ENCODE assay signal across 13 cellular contexts in the genomic region with DNA sequence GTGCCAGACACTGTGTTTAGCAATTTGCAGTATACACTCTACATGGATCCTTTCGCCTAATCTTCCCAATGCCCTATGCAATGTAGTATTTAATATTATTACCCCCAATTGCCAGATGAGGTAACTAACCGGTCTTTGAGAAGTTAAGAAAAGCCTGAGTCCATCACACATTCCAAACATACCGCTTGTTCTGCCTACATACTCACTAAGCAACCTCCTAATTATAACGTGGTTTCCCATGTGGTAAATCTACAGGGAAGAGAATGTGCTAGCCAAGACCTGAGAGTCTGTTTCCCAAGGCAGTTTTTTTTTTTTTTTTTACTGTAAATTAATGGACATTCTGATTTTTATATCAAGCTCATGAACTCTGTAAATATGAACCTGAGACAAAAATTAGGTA. TPM values are rescaled to one million over a fixed set of nuclear protein-coding genes. Genes with fewer than 3 reads are reported as not detected.
DNase-seq lines count a peak whose midpoint lies in the region; ATAC-seq and TF ChIP-seq lines count a peak whose summit lies in the region.
"Had no signal": no experiment of that assay in that cellular context is flagged by ENCODE, and none has a peak within 500 bp of the region (broad histone marks: within the 10 kb centered on the region; RNA-seq: fewer than 3 reads in every experiment).

No MANE protein-coding gene starts in this region.

- POLR2A ChIA-PET in HEK293 (lab: Yijun Ruan, JAX), result interaction anchor here (0.7 kb wide), 3 partner anchors 259 to 420 kb away, joined by 3 to 5 read pairs (median 4); no protein-coding TSS in a partner anchor

- peaks cover 54% of the 10 kb centered on the region for H3K4me1 ChIP-seq in CD4-positive, CD25-positive, alpha-beta regulatory T cell (ENCODE audit: control insufficient read depth, insufficient read depth, low read length, poor library complexity, severe bottlenecking)
- H3K4me1 ChIP-seq in HEK293 (ENCODE audit: control insufficient read depth, insufficient read depth, low read length) (peaks cover 3% of the 10 kb centered on the region; the same call in 1 of the 2 replicates), sigmoid colon (peaks cover 0 to 23% (median 17%) of the 10 kb centered on the region in 4 donors)

- no peak for ATAC-seq in CD4-positive, CD25-positive, alpha-beta regulatory T cell (ENCODE audit: low read depth in 2 of 2)
- ATAC-seq in HG02610 (IDR thresholded peaks at IDR 0.05; ENCODE audit: unreplicated experiment), result no peak

- H3K4me3 Mint-ChIP-seq in CD4-positive, CD25-positive, alpha-beta regulatory T cell, result peak overlapping the region in 2 of 4 donors; percentile 11 to 16

- intact Hi-C loops in sigmoid colon (cut with DNase I), result no loop called here

- DNase-seq in CD4-positive, CD25-positive, alpha-beta regulatory T cell, result no peak
- DNase-seq in amniotic epithelial cell (ENCODE audit: low read depth), result peak; percentile 89
- peak; percentile 66 for DNase-seq in kidney glomerular epithelial cell (lab: John Stamatoyannopoulos, UW)
- no peak for DNase-seq in sigmoid colon
- no peak for DNase-seq in coronary artery (ENCODE audit: low spot score)
- no peak for DNase-seq in hypothalamus (lab: John Stamatoyannopoulos, UW)
- DNase-seq: Caco-2; NCI-H1436; occipital lobe; stimulated activated CD4-positive, alpha-beta T cell treated with anti-CD3 and anti-CD28 coated beads, Interleukin-4, amount 100 ng/mL, for 24 hours had no signal

- peaks cover 2% of the 10 kb centered on the region for H3K36me3 ChIP-seq in CD4-positive, CD25-positive, alpha-beta regulatory T cell (ENCODE audit: control insufficient read depth, insufficient read depth, low read length)
- no peaks in the 10 kb centered on the region for H3K36me3 ChIP-seq in HEK293 (ENCODE audit: control insufficient read depth in 2 of 2, insufficient read depth in 1 of 2, low read length in 2 of 2)
- no peaks in the 10 kb centered on the region for H3K36me3 ChIP-seq in sigmoid colon

- no peaks in the 10 kb centered on the region for H3K9me3 Mint-ChIP-seq in CD4-positive, CD25-positive, alpha-beta regulatory T cell

- TF ChIP-seq EP300 in sigmoid colon (IDR thresholded peaks at IDR 0.05), result no peak

- no peaks in the 10 kb centered on the region for H3K9me3 ChIP-seq in CD4-positive, CD25-positive, alpha-beta regulatory T cell (ENCODE audit: control insufficient read depth in 2 of 2, low read length in 2 of 2)
- H3K9me3 ChIP-seq in HEK293 (ENCODE audit: control insufficient read depth, insufficient read depth, low read depth, low read length) (no peaks in the 10 kb centered on the region), sigmoid colon (no peaks in the 10 kb centered on the region)
- H3K9me3 ChIP-seq: Caco-2 had no signal

- peak overlapping the region in 1 of 3 donors; percentile 21 for H3K27ac Mint-ChIP-seq in CD4-positive, CD25-positive, alpha-beta regulatory T cell
- H3K27ac Mint-ChIP-seq: activated naive CD4-positive, alpha-beta T cell treated with anti-CD3 and anti-CD28 coated beads, Interleukin-2, amount 50 U/mL, for 72 hours had no signal

- no peak for TF ChIP-seq CTCF in HEK293 (tag by site-specific recombination; IDR thresholded peaks at IDR 0.05)
- TF ChIP-seq CTCF in sigmoid colon (IDR thresholded peaks at IDR 0.05), result no peak
- no peak for TF ChIP-seq CTCF in coronary artery (IDR thresholded peaks at IDR 0.05)

- H3K27me3 ChIP-seq in CD4-positive, CD25-positive, alpha-beta regulatory T cell (ENCODE audit: control insufficient read depth, insufficient read depth, low read length), result no peaks in the 10 kb centered on the region
- H3K27me3 ChIP-seq in sigmoid colon, result no peaks in the 10 kb centered on the region

- no peak for TF ChIP-seq POLR2A in sigmoid colon (IDR thresholded peaks at IDR 0.05)

- peaks cover 42 to 93% (median 79%) of the 10 kb centered on the region in 4 donors for H3K4me1 Mint-ChIP-seq in CD4-positive, CD25-positive, alpha-beta regulatory T cell

- peaks cover 18% of the 10 kb centered on the region for H3K36me3 Mint-ChIP-seq in CD4-positive, CD25-positive, alpha-beta regulatory T cell

- WGBS in sigmoid colon, 2 donors, result 89 to 92% methylated on average over 4 of the region's 4 CpGs

- peak overlapping the region; percentile 46 for H3K4me3 ChIP-seq in CD4-positive, CD25-positive, alpha-beta regulatory T cell (ENCODE audit: low read depth, low read length)
- H3K4me3 ChIP-seq in HEK293 (ENCODE audit: low read depth, low read length), result no peak overlapping the region
- no peak overlapping the region for H3K4me3 ChIP-seq in sigmoid colon
- H3K4me3 ChIP-seq in coronary artery, result no peak overlapping the region

- H3K27me3 Mint-ChIP-seq in CD4-positive, CD25-positive, alpha-beta regulatory T cell, result no peaks in the 10 kb centered on the region

- CTCF ChIA-PET in HEK293 (lab: Yijun Ruan, JAX), result no interaction called here

- peak overlapping the region; percentile 34 for H3K27ac ChIP-seq in CD4-positive, CD25-positive, alpha-beta regulatory T cell (ENCODE audit: insufficient read depth, low read length, poor library complexity, severe bottlenecking)
- H3K27ac ChIP-seq in HEK293 (ENCODE audit: extremely low read depth, low read depth, low read length), result no peak overlapping the region
- no peak overlapping the region for H3K27ac ChIP-seq in sigmoid colon
- H3K27ac ChIP-seq in coronary artery, result no peak overlapping the region

TF ChIP-seq in HEK293, 187 proteins besides CTCF, POLR2A, EP300 and RAD21 (continues in another document):
- no peak for TF ChIP-seq ZNF48 (tag by site-specific recombination; IDR thresholded peaks at IDR 0.05)
- TF ChIP-seq ZNF423 (tag by site-specific recombination; IDR thresholded peaks at IDR 0.05), result no peak
- TF ChIP-seq ZNF560 (tag by site-specific recombination; IDR thresholded peaks at IDR 0.05; ENCODE audit: borderline replicate concordance), result no peak
- TF ChIP-seq ZNF362 (tag by site-specific recombination; IDR thresholded peaks at IDR 0.05), result no peak
- no peak for TF ChIP-seq AEBP2 (tag by site-specific recombination; IDR thresholded peaks at IDR 0.05; ENCODE audit: borderline replicate concordance)
- no peak for TF ChIP-seq ZNF610 (tag by site-specific recombination; IDR thresholded peaks at IDR 0.05; ENCODE audit: borderline replicate concordance)
- TF ChIP-seq ZNF266 (tag by site-specific recombination; IDR thresholded peaks at IDR 0.05; ENCODE audit: low read depth), result no peak
- TF ChIP-seq, protein P1, sequence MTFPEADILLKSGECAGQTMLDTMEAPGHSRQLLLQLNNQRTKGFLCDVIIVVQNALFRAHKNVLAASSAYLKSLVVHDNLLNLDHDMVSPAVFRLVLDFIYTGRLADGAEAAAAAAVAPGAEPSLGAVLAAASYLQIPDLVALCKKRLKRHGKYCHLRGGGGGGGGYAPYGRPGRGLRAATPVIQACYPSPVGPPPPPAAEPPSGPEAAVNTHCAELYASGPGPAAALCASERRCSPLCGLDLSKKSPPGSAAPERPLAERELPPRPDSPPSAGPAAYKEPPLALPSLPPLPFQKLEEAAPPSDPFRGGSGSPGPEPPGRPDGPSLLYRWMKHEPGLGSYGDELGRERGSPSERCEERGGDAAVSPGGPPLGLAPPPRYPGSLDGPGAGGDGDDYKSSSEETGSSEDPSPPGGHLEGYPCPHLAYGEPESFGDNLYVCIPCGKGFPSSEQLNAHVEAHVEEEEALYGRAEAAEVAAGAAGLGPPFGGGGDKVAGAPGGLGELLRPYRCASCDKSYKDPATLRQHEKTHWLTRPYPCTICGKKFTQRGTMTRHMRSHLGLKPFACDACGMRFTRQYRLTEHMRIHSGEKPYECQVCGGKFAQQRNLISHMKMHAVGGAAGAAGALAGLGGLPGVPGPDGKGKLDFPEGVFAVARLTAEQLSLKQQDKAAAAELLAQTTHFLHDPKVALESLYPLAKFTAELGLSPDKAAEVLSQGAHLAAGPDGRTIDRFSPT (tag by site-specific recombination; IDR thresholded peaks at IDR 0.05), result no peak
- TF ChIP-seq, protein P2, sequence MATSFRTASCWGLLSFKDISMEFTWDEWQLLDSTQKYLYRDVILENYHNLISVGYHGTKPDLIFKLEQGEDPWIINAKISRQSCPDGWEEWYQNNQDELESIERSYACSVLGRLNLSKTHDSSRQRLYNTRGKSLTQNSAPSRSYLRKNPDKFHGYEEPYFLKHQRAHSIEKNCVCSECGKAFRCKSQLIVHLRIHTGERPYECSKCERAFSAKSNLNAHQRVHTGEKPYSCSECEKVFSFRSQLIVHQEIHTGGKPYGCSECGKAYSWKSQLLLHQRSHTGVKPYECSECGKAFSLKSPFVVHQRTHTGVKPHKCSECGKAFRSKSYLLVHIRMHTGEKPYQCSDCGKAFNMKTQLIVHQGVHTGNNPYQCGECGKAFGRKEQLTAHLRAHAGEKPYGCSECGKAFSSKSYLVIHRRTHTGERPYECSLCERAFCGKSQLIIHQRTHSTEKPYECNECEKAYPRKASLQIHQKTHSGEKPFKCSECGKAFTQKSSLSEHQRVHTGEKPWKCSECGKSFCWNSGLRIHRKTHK (tag by site-specific recombination; IDR thresholded peaks at IDR 0.05), result no peak

RNA-seq across cellular contexts. Expression of gene ATP2B1, which starts 37.2 kb away (rescaled TPM):
- 189 TPM for total RNA-seq in CD4-positive, CD25-positive, alpha-beta regulatory T cell
- polyA plus RNA-seq in CD4-positive, CD25-positive, alpha-beta regulatory T cell, result 10 to 100 TPM; 51.1 to 78.6 (median 66.4) TPM
- 10 to 100 TPM; 27.6 to 39.1 (median 34.4) TPM for total RNA-seq in sigmoid colon
- polyA plus RNA-seq in sigmoid colon, result 10 to 100 TPM in 1 of 3 donors, 1 to 10 TPM in 2; 4.8 to 21.4 (median 5.5) TPM

Comparison
In these comparisons a context has a peak if more than half of its experiments do, and no peak if none do; other contexts are left out.
1. DNase-seq: peak in amniotic epithelial cell (single experiment) and kidney glomerular epithelial cell (single experiment); none in CD4-positive, CD25-positive, alpha-beta regulatory T cell (0 of 3), sigmoid colon (single experiment), coronary artery (single experiment) and hypothalamus (0 of 51).